8 cellular contexts compared by ENCODE assay signal in genomic region chr6:112252571-112253504, GRCh38. TPM values are rescaled to one million over a fixed set of nuclear protein-coding genes. Genes with fewer than 3 reads are reported as not detected.
DNase-seq lines count a peak whose midpoint lies in the region; ATAC-seq and TF ChIP-seq lines count a peak whose summit lies in the region.

No MANE protein-coding gene starts in this region.

- no peaks in the 10 kb centered on the region for H3K27me3 ChIP-seq in left ventricle myocardium inferior (ENCODE audit: low read depth)
- H3K27me3 ChIP-seq in MM.1S (replicated peaks; ENCODE audit: insufficient read depth, low read length) = no peaks in the 10 kb centered on the region

- no peaks in the 10 kb centered on the region for H3F3A ChIP-seq in MM.1S (ENCODE audit: insufficient read depth, low read length)

- peak overlapping the region; percentile 87 for H3K4me3 Mint-ChIP-seq in T-helper 17 cell

- H3K4me3 ChIP-seq in left ventricle myocardium inferior (peak overlapping the region; percentile 88), retinal pigment epithelial cell (ENCODE audit: low read length) (peak overlapping the region; percentile 60), MM.1S (ENCODE audit: low read length) (no peak overlapping the region)

- no peak overlapping the region for H3K27ac Mint-ChIP-seq in T-helper 17 cell

- H3K27ac ChIP-seq in left ventricle myocardium inferior (replicated peaks) (peak overlapping the region; percentile 98), MM.1S (ENCODE audit: low read length) (no peak overlapping the region)

- H3K79me2 ChIP-seq in MM.1S (ENCODE audit: low read length) = no peaks in the 10 kb centered on the region

- ATAC-seq in GM19324 (IDR thresholded peaks at IDR 0.05; ENCODE audit: low FRiP score, unreplicated experiment) (peak; percentile 25), T-helper 17 cell (no peak), GM19463 (IDR thresholded peaks at IDR 0.05; ENCODE audit: unreplicated experiment) (no peak)

- H3K9me2 ChIP-seq in MM.1S (replicated peaks; ENCODE audit: insufficient read depth, low read length) = no peaks in the 10 kb centered on the region

- DNase-seq in T-helper 17 cell (no peak), left ventricle myocardium inferior (no peak), retinal pigment epithelial cell (ENCODE audit: low read depth) (no peak), NCI-H82 treated with DMSO at 0.1 percent for 48 hours (lab: John Stamatoyannopoulos, UW; ENCODE audit: unreplicated experiment) (no peak), MM.1S (no peak), activated gamma-delta T cell treated with Interleukin-2 at 50 U/mL for 16 hours (no peak)

- no peak for TF ChIP-seq CTCF in left ventricle myocardium inferior (IDR thresholded peaks at IDR 0.05; ENCODE audit: borderline replicate concordance)
- no peak for TF ChIP-seq CTCF in retinal pigment epithelial cell (conservative IDR thresholded peaks at IDR 0.05; ENCODE audit: low read depth, low read length)
- no peak for TF ChIP-seq CTCF in MM.1S (IDR thresholded peaks at IDR 0.05; ENCODE audit: low read length)

- H3K27me3 Mint-ChIP-seq in T-helper 17 cell = peaks cover 65% of the 10 kb centered on the region

- H3K4me1 ChIP-seq in left ventricle myocardium inferior = peaks cover 79% of the 10 kb centered on the region
- no peaks in the 10 kb centered on the region for H3K4me1 ChIP-seq in MM.1S (ENCODE audit: low read length)

- no peak overlapping the region for H3K4me2 ChIP-seq in MM.1S (ENCODE audit: low read depth, low read length)

- H3K9ac ChIP-seq in MM.1S (ENCODE audit: low read length) = no peak overlapping the region

- intact Hi-C loops in left ventricle myocardium inferior (cut with micrococcal nuclease) = loop anchor here (10.0 kb wide), 1 partner anchor 68 kb away; no protein-coding TSS in a partner anchor

- peaks cover 10% of the 10 kb centered on the region for H3K4me1 Mint-ChIP-seq in T-helper 17 cell

- no peaks in the 10 kb centered on the region for H3K36me3 ChIP-seq in left ventricle myocardium inferior
- no peaks in the 10 kb centered on the region for H3K36me3 ChIP-seq in MM.1S (replicated peaks; ENCODE audit: insufficient read depth, low read length)

- H3K36me3 Mint-ChIP-seq in T-helper 17 cell (ENCODE audit: low read depth) = peaks cover 2% of the 10 kb centered on the region

- H3K9me3 ChIP-seq in T-helper 17 cell (ENCODE audit: control insufficient read depth, low read length, poor library complexity, severe bottlenecking) (no peaks in the 10 kb centered on the region), left ventricle myocardium inferior (replicated peaks) (no peaks in the 10 kb centered on the region), MM.1S (replicated peaks; ENCODE audit: insufficient read depth, low read length) (no peaks in the 10 kb centered on the region)

- H2AFZ ChIP-seq in MM.1S (ENCODE audit: low read length) = no peak overlapping the region

- no peaks in the 10 kb centered on the region for H4K20me1 ChIP-seq in MM.1S (ENCODE audit: insufficient read depth, low read length)

RNA-seq across cellular contexts. Expression of gene LAMA4, which starts 1.5 kb away (rescaled TPM):
- total RNA-seq in T-helper 17 cell (not detected), left ventricle myocardium inferior (103 TPM)

Comparison
In these comparisons a context has a peak if more than half of its experiments do, and no peak if none do; other contexts are left out.
1. RNA of gene LAMA4, which starts 1.5 kb away (total RNA-seq): 103 TPM in left ventricle myocardium inferior (single experiment); not detected in T-helper 17 cell; every median in the first group is over 10 times any median in the second.